11 cellular contexts compared by ENCODE assay signal in the genomic region with DNA sequence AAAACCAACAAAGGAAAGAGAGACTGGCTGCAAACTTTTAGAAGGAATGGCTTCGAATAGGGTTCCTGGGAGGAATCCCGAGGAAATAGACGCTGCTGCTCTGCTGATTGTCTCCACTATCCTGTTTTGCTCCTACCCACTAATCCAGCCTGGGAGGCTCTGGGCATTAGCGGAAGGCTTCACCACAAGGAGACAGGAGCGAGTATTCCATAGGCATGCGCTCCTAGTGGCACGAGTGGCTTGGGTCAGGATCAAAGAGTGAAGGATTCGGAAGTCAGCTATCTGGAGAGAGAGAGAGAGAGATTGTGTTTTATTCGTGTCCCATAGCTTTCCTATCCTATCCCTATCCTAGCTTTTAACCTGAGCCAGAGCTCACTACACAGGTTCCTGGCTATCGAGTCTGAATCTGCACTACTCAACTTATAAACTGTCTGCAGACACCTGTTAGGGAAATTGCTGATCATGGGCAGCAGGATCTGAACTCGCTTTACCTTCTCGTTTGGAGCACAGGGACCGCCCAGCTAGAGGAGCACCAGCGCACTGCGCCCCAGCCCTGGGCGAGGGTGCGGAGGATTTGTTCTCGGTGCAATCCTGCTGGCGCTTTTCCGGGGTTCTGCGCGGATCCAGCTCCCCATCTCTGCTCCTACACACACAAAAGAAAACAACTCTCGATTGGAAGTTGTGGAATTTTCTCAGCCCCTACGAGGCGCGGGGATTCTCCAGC. TPM values are rescaled to one million over a fixed set of nuclear protein-coding genes. Genes with fewer than 3 reads are reported as not detected.
A peak's percentile ranks its signal among the peaks of the same experiment; 100 is the strongest.
DNase-seq lines count a peak whose midpoint lies in the region; ATAC-seq and TF ChIP-seq lines count a peak whose summit lies in the region.
"Had no signal": no experiment of that assay in that cellular context is flagged by ENCODE, and none has a peak within 500 bp of the region (broad histone marks: within the 10 kb centered on the region; RNA-seq: fewer than 3 reads in every experiment).

No MANE protein-coding gene starts in this region.

- peak; percentile 78 for ATAC-seq in Panc1
- ATAC-seq in GM18868 (IDR thresholded peaks at IDR 0.05; ENCODE audit: unreplicated experiment), result no peak

- CTCF ChIA-PET in Panc1 (lab: Charles Lee), result no interaction called here

- TF ChIP-seq EP300 in neural cell (conservative IDR thresholded peaks at IDR 0.05; ENCODE audit: poor library complexity, severe bottlenecking), result no peak

- H3K9me3 ChIP-seq in BE2C (no peaks in the 10 kb centered on the region), Panc1 (ENCODE audit: control insufficient read depth, insufficient read depth, low read depth, low read length) (no peaks in the 10 kb centered on the region), neural cell (ENCODE audit: low read length) (no peaks in the 10 kb centered on the region)
- H3K9me3 ChIP-seq: neutrophil had no signal

- H3K4me3 ChIP-seq in BE2C (ENCODE audit: low read depth, low read length) (peak overlapping the region; percentile 82), Panc1 (ENCODE audit: low read depth in 2 of 2, low read length in 2 of 2) (peak overlapping the region; percentile 11 to 28; a peak in 3 of 4 replicates), fibroblast of pulmonary artery (replicated peaks; ENCODE audit: low read depth, low read length) (peak overlapping the region; percentile 6), neural cell (ENCODE audit: low read length) (peak overlapping the region; percentile 71)

- BruUV-seq in Panc1 (replicated peaks; lab: Mats Ljungman, UMichigan), result no TSS peak

- no peaks in the 10 kb centered on the region for H4K20me1 ChIP-seq in neural cell (ENCODE audit: insufficient read depth)

- H3K9ac ChIP-seq in neural cell (ENCODE audit: low read length), result peak overlapping the region; percentile 32

- H3K27ac ChIP-seq in Panc1 (ENCODE audit: low read length) (no peak overlapping the region), neural cell (ENCODE audit: low read length) (no peak overlapping the region)
- H3K27ac ChIP-seq: neutrophil had no signal

- peak overlapping the region; percentile 56 for H2AFZ ChIP-seq in neural cell (ENCODE audit: low read depth, low read length)

- peak overlapping the region; percentile 96 for H3K4me2 ChIP-seq in neural cell (ENCODE audit: low read length)

- H3K36me3 ChIP-seq in BE2C (peaks cover 6% of the 10 kb centered on the region), Panc1 (ENCODE audit: control insufficient read depth, insufficient read depth, low read length) (no peaks in the 10 kb centered on the region), neural cell (ENCODE audit: insufficient read depth, low read length) (no peaks in the 10 kb centered on the region)
- H3K36me3 ChIP-seq: neutrophil had no signal

- H3K79me2 ChIP-seq in neural cell (replicated peaks; ENCODE audit: insufficient read depth, low read length), result peaks cover 9% of the 10 kb centered on the region

- intact Hi-C loops in Panc1 (cut with micrococcal nuclease; ENCODE audit: unreplicated experiment), result loop anchor here (10.0 kb wide), 1 partner anchor 147 kb away; no protein-coding TSS in a partner anchor

- in situ Hi-C loops in Panc1 (cut with HindIII; ENCODE audit: low pct_unique_long_range_greater_than_20kb, low sequenced_read_pairs), result no loop called here
- in situ Hi-C loops in GM13977 (cut with MboI; ENCODE audit: low pct_unique_long_range_greater_than_20kb, low sequenced_read_pairs, unreplicated experiment), result no loop called here

- no peak for TF ChIP-seq RAD21 in neural cell (conservative IDR thresholded peaks at IDR 0.05)

- H3K4me1 ChIP-seq in BE2C, result no peaks in the 10 kb centered on the region; the same call in 1 of the 2 replicates
- H3K4me1 ChIP-seq in Panc1 (ENCODE audit: control insufficient read depth, insufficient read depth, low read length), result no peaks in the 10 kb centered on the region

- peak; percentile 92 for TF ChIP-seq CTCF in BE2C (IDR thresholded peaks at IDR 0.05; ENCODE audit: low read depth, low read length)
- TF ChIP-seq CTCF in Panc1 (IDR thresholded peaks at IDR 0.05), result no peak
- TF ChIP-seq CTCF in fibroblast of pulmonary artery (IDR thresholded peaks at IDR 0.05; ENCODE audit: low read length, missing control alignments), result peak; percentile 21
- TF ChIP-seq CTCF in neural cell (IDR thresholded peaks at IDR 0.05; ENCODE audit: poor library complexity, severe bottlenecking), result peak; percentile 65
- no peak for TF ChIP-seq CTCF in GM13977 (IDR thresholded peaks at IDR 0.05; ENCODE audit: extremely low read depth, insufficient read depth, missing control alignments)
- TF ChIP-seq CTCF in GM10266 (IDR thresholded peaks at IDR 0.05; ENCODE audit: control insufficient read depth, insufficient read depth, low read depth, missing control alignments), result no peak

- H3F3A ChIP-seq in neural cell (ENCODE audit: insufficient read depth, low read length, poor library complexity, severe bottlenecking), result no peaks in the 10 kb centered on the region

- H3K27me3 ChIP-seq in BE2C (no peaks in the 10 kb centered on the region), Panc1 (ENCODE audit: control insufficient read depth, insufficient read depth, low read length) (peaks cover 3% of the 10 kb centered on the region), neural cell (ENCODE audit: insufficient read depth, low read depth, low read length) (peaks cover 21% of the 10 kb centered on the region)

- H3K9me2 ChIP-seq in neural cell (ENCODE audit: insufficient read depth, low read length), result no peaks in the 10 kb centered on the region

- DNase-seq in BE2C (peak; percentile 77), Panc1 (ENCODE audit: low read depth, low spot score) (no peak), fibroblast of pulmonary artery (ENCODE audit: low read depth) (peak; percentile 6), GM13977 (ENCODE audit: low spot score) (no peak), NOMO-1 treated with dmso at 0.1 percent for 144 hours (lab: John Stamatoyannopoulos, UW; ENCODE audit: unreplicated experiment) (no peak), GM10266 (ENCODE audit: extremely low spot score) (no peak)
- DNase-seq: CD8-positive, alpha-beta memory T cell; NCI-H1092 had no signal

- POLR2A ChIA-PET in Panc1 (lab: Charles Lee), result no interaction called here

TF ChIP-seq in neural cell, 6 proteins besides CTCF, POLR2A, EP300 and RAD21:
- TF ChIP-seq, protein P1, sequence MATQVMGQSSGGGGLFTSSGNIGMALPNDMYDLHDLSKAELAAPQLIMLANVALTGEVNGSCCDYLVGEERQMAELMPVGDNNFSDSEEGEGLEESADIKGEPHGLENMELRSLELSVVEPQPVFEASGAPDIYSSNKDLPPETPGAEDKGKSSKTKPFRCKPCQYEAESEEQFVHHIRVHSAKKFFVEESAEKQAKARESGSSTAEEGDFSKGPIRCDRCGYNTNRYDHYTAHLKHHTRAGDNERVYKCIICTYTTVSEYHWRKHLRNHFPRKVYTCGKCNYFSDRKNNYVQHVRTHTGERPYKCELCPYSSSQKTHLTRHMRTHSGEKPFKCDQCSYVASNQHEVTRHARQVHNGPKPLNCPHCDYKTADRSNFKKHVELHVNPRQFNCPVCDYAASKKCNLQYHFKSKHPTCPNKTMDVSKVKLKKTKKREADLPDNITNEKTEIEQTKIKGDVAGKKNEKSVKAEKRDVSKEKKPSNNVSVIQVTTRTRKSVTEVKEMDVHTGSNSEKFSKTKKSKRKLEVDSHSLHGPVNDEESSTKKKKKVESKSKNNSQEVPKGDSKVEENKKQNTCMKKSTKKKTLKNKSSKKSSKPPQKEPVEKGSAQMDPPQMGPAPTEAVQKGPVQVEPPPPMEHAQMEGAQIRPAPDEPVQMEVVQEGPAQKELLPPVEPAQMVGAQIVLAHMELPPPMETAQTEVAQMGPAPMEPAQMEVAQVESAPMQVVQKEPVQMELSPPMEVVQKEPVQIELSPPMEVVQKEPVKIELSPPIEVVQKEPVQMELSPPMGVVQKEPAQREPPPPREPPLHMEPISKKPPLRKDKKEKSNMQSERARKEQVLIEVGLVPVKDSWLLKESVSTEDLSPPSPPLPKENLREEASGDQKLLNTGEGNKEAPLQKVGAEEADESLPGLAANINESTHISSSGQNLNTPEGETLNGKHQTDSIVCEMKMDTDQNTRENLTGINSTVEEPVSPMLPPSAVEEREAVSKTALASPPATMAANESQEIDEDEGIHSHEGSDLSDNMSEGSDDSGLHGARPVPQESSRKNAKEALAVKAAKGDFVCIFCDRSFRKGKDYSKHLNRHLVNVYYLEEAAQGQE (IDR thresholded peaks at IDR 0.05; ENCODE audit: borderline replicate concordance), result no peak
- no peak for TF ChIP-seq SMC3 (conservative IDR thresholded peaks at IDR 0.05; ENCODE audit: poor library complexity)
- peak; percentile 21 for TF ChIP-seq MXI1 (conservative IDR thresholded peaks at IDR 0.05; ENCODE audit: poor library complexity, severe bottlenecking)
- no peak for TF ChIP-seq POLR2AphosphoS5 (IDR thresholded peaks at IDR 0.05)
TF ChIP-seq in neural cell: peak in this region for 1.

RNA-seq across cellular contexts. Expression of a gene that starts 0.7 kb away (rescaled TPM):
- polyA plus RNA-seq in BE2C (2012; ENCODE audit: insufficient read depth, insufficient read length, low read depth), result 13.9 TPM
- total RNA-seq in Panc1 (2021; ENCODE audit: unreplicated experiment), result not detected
- not detected for polyA plus RNA-seq in Panc1 (2012; ENCODE audit: insufficient read length)
- polyA plus RNA-seq in neural cell, result 1.2 and 1.8 TPM in 2 replicates
- 3.9 TPM in 2 replicates for polyA minus RNA-seq in neural cell
- total RNA-seq: CD8-positive, alpha-beta memory T cell had no signal
- polyA plus RNA-seq: CD8-positive, alpha-beta memory T cell had no signal

Comparison
In these comparisons a context has a peak if more than half of its experiments do, and no peak if none do; other contexts are left out.
1. DNase-seq: peak in BE2C (single experiment) and fibroblast of pulmonary artery (single experiment); none in Panc1 (single experiment), GM13977 (single experiment), NOMO-1 treated with dmso at 0.1 percent for 144 hours (single experiment) and GM10266 (single experiment).
2. H3K4me3 ChIP-seq: peak in every context shown above with its lines; median percentile 82 in BE2C; 71 in neural cell; 20 in Panc1; 6 in fibroblast of pulmonary artery.
3. CTCF ChIP-seq: peak in BE2C (single experiment), fibroblast of pulmonary artery (single experiment) and neural cell (single experiment); none in Panc1 (single experiment), GM13977 (single experiment) and GM10266 (single experiment).